27 cellular contexts compared by ENCODE assay signal in genomic region chr22:28669388-28669787, GRCh38.
"Had no signal": no experiment of that assay in that cellular context is flagged by ENCODE, and none has a peak within 500 bp of the region (broad histone marks: within the 10 kb centered on the region; RNA-seq: fewer than 3 reads in every experiment).

No MANE protein-coding gene starts in this region.

- H3K9me3 Mint-ChIP-seq: stimulated activated effector memory CD8-positive, alpha-beta T cell treated with anti-CD3 and anti-CD28 coated beads, Interleukin-12 subunit alpha, Interleukin-12 subunit beta, amount 100 ng/mL, for 72 hours; type B pancreatic cell had no signal

- H3K4me1 Mint-ChIP-seq: neural crest cell had no signal

- H3K4me2 ChIP-seq: hepatocyte had no signal

- H3K27me3 Mint-ChIP-seq: type B pancreatic cell had no signal

- H3K36me3 ChIP-seq: left lung, lower lobe of right lung, pancreas, prostate gland, sigmoid colon, spleen, tibial nerve, uterus had no signal

- H3K27ac Mint-ChIP-seq: naive thymus-derived CD8-positive, alpha-beta T cell; nephron; stimulated activated effector memory CD8-positive, alpha-beta T cell treated with anti-CD3 and anti-CD28 coated beads, Interleukin-12 subunit alpha, Interleukin-12 subunit beta, amount 100 ng/mL, for 72 hours; stimulated activated naive CD8-positive, alpha-beta T cell treated with anti-CD3 and anti-CD28 coated beads, Interleukin-15, amount 100 ng/mL, for 72 hours; type B pancreatic cell had no signal

- H3K4me3 ChIP-seq: hepatocyte, left lung, lower lobe of right lung, pancreas, prostate gland, sigmoid colon, spleen, tibial nerve, uterus had no signal

- H3K4me3 Mint-ChIP-seq: naive thymus-derived CD8-positive, alpha-beta T cell; nephron; neural crest cell; stimulated activated effector memory CD8-positive, alpha-beta T cell treated with anti-CD3 and anti-CD28 coated beads, Interleukin-12 subunit alpha, Interleukin-12 subunit beta, amount 100 ng/mL, for 72 hours; stimulated activated naive CD8-positive, alpha-beta T cell treated with anti-CD3 and anti-CD28 coated beads, Interleukin-15, amount 100 ng/mL, for 72 hours; type B pancreatic cell had no signal

- DNase-seq: kidney; left colon; left lung; lower lobe of right lung; mammary epithelial cell; naive thymus-derived CD8-positive, alpha-beta T cell; nucleus accumbens; pancreas; posterior cingulate gyrus; retina; right cardiac atrium; sigmoid colon; small intestine; spleen; stimulated activated CD4-positive, alpha-beta T cell treated with anti-CD3 and anti-CD28 coated beads, Interleukin-4, amount 100 ng/mL, for 24 hours; stimulated activated naive CD4-positive, alpha-beta T cell; stimulated activated naive CD8-positive, alpha-beta T cell treated with anti-CD3 and anti-CD28 coated beads, Interleukin-15, amount 100 ng/mL, for 72 hours; substantia nigra; uterus had no signal

- H3K27me3 ChIP-seq: hepatocyte, pancreas, sigmoid colon, tibial nerve, uterus had no signal

- H2AFZ ChIP-seq: hepatocyte had no signal

- H3K9me3 ChIP-seq: lower lobe of right lung, pancreas, prostate gland, sigmoid colon, tibial nerve, uterus had no signal

- H3K27ac ChIP-seq: hepatocyte, left lung, lower lobe of right lung, pancreas, prostate gland, sigmoid colon, spleen, tibial nerve, uterus had no signal

- H3K4me1 ChIP-seq: pancreas, prostate gland, sigmoid colon, uterus had no signal

- ATAC-seq: left colon; left lung; lower lobe of right lung; naive thymus-derived CD8-positive, alpha-beta T cell; pancreas; right cardiac atrium; stimulated activated effector memory CD8-positive, alpha-beta T cell treated with anti-CD3 and anti-CD28 coated beads, Interleukin-12 subunit alpha, Interleukin-12 subunit beta, amount 100 ng/mL, for 72 hours; stimulated activated naive CD8-positive, alpha-beta T cell treated with anti-CD3 and anti-CD28 coated beads, Interleukin-15, amount 100 ng/mL, for 72 hours had no signal

- FAIRE-seq: islet of Langerhans, kidney, small intestine had no signal
